In the genomic region with DNA sequence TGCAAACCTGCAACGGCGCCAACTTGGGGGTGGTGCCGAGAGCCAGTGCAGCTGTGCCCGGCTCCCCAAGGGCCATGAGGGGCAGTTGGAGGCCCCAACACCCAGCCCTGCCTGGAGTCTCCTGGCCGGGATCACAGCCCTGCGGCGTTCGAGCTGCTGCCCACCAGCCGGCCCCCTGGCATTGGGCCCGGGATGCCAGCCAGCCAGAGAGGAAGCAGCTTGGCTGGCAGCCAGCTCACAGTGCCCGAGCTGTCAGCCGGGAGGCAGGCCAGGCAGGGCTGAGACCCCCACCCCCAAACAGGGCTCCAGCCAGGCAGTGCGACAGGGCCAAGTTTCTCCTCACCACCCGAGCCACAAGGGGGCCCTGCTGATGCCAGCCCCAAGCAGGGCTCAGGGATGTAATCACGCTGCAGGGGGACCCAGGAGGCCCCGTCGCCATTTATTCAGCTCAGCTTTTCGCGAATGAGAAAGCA, we compare ENCODE assay signal across 9 cellular contexts. TPM values are rescaled to one million over a fixed set of nuclear protein-coding genes. Genes with fewer than 3 reads are reported as not detected.
DNase-seq lines count a peak whose midpoint lies in the region; ATAC-seq and TF ChIP-seq lines count a peak whose summit lies in the region.
"Had no signal": no experiment of that assay in that cellular context is flagged by ENCODE, and none has a peak within 500 bp of the region (broad histone marks: within the 10 kb centered on the region; RNA-seq: fewer than 3 reads in every experiment).

No MANE protein-coding gene starts in this region.

- H3K4me1 Mint-ChIP-seq in CD8-positive, alpha-beta T cell (ENCODE audit: low read depth) = peaks cover 67% of the 10 kb centered on the region

- H3K27me3 Mint-ChIP-seq in CD8-positive, alpha-beta T cell (ENCODE audit: low read depth) = no peaks in the 10 kb centered on the region

- no peak overlapping the region for H3K4me3 Mint-ChIP-seq in CD8-positive, alpha-beta T cell

- peak; percentile 21 for ATAC-seq in CD8-positive, alpha-beta T cell
- ATAC-seq in HG03442 (IDR thresholded peaks at IDR 0.05; ENCODE audit: unreplicated experiment) = no peak
- no peak for ATAC-seq in GM18858 (IDR thresholded peaks at IDR 0.05; ENCODE audit: unreplicated experiment)

- CTCF ChIA-PET in CD8-positive, alpha-beta T cell (lab: Charles Lee) = interaction anchor here (0.6 to 2.2 kb wide), 11 partner anchors 9 to 239 kb away, joined by 3 to 8 read pairs (median 3); no protein-coding TSS in a partner anchor

- peak; percentile 24 for TF ChIP-seq CTCF in CD8-positive, alpha-beta T cell (IDR thresholded peaks at IDR 0.05)
- TF ChIP-seq CTCF in VCaP (conservative IDR thresholded peaks at IDR 0.05) = peak; percentile 66

- POLR2A ChIA-PET in CD8-positive, alpha-beta T cell (lab: Charles Lee) = interaction anchor here (1.2 to 1.6 kb wide), 2 partner anchors 10 to 141 kb away, joined by 3 read pairs; no protein-coding TSS in a partner anchor

- no peaks in the 10 kb centered on the region for H3K9me3 ChIP-seq in CD8-positive, alpha-beta T cell (ENCODE audit: low read length)

- TF ChIP-seq EP300 in Ishikawa (IDR thresholded peaks at IDR 0.05; ENCODE audit: borderline replicate concordance) = no peak

- intact Hi-C loops in CD8-positive, alpha-beta T cell (cut with DNase I, micrococcal nuclease) = loop anchor here in 1 of 2 experiments (5.0 kb wide), 1 partner anchor 141 kb away; no protein-coding TSS in a partner anchor

- TF ChIP-seq RAD21 in Ishikawa (IDR thresholded peaks at IDR 0.05; ENCODE audit: low read depth) = peak; percentile 18; the same call in 1 of the 2 replicates

- no peaks in the 10 kb centered on the region for H3K27me3 ChIP-seq in CD8-positive, alpha-beta T cell (ENCODE audit: insufficient read depth, low read length)

- DNase-seq in CD8-positive, alpha-beta T cell = peak in 3 of 7 experiments; percentile 25 to 45 (median 33)
- DNase-seq in hippocampal formation (lab: John Stamatoyannopoulos, UW) (peak; percentile 43 to 70), CD1c-positive myeloid dendritic cell (ENCODE audit: extremely low spot score) (no peak), iPS-NIHi7 (ENCODE audit: extremely low spot score) (no peak)

- no peak overlapping the region for H3K4me3 ChIP-seq in CD8-positive, alpha-beta T cell (ENCODE audit: low read depth, low read length)
- H3K4me3 ChIP-seq: skin epidermis had no signal

- no peak overlapping the region for H3K27ac ChIP-seq in CD8-positive, alpha-beta T cell (ENCODE audit: low read depth, low read length)
- peak overlapping the region; percentile 49 for H3K27ac ChIP-seq in VCaP
- H3K27ac ChIP-seq: skin epidermis had no signal

- H3K9me3 Mint-ChIP-seq in CD8-positive, alpha-beta T cell = no peaks in the 10 kb centered on the region

- peaks cover 68% of the 10 kb centered on the region for H3K4me1 ChIP-seq in CD8-positive, alpha-beta T cell (ENCODE audit: insufficient read depth, low read length)

- H3K36me3 ChIP-seq in CD8-positive, alpha-beta T cell (ENCODE audit: insufficient read depth, low read length) = no peaks in the 10 kb centered on the region

- peak overlapping the region; percentile 77 for H3K27ac Mint-ChIP-seq in CD8-positive, alpha-beta T cell

- H3K36me3 Mint-ChIP-seq in CD8-positive, alpha-beta T cell = no peaks in the 10 kb centered on the region

TF ChIP-seq in Ishikawa, 13 proteins besides CTCF, POLR2A, EP300 and RAD21:
- TF ChIP-seq EGR1 (IDR thresholded peaks at IDR 0.05) = no peak
- TF ChIP-seq TCF12 (IDR thresholded peaks at IDR 0.05; ENCODE audit: low read depth) = no peak; the same call in 1 of the 2 replicates
- peak; percentile 40; the same call in 1 of the 2 replicates for TF ChIP-seq ZBTB7A (IDR thresholded peaks at IDR 0.05; ENCODE audit: low read depth)
- peak; percentile 91 for TF ChIP-seq NFIC (IDR thresholded peaks at IDR 0.05)
- TF ChIP-seq, protein P1, sequence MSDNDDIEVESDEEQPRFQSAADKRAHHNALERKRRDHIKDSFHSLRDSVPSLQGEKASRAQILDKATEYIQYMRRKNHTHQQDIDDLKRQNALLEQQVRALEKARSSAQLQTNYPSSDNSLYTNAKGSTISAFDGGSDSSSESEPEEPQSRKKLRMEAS (IDR thresholded peaks at IDR 0.05) = no peak

RNA-seq across cellular contexts. Expression of a gene that starts 26.0 kb away (rescaled TPM):
- 10 to 100 TPM; 50.7 to 60.6 TPM for total RNA-seq in CD8-positive, alpha-beta T cell

Comparison
In these comparisons a context has a peak if more than half of its experiments do, and no peak if none do; other contexts are left out.
1. DNase-seq: peak in hippocampal formation (2 of 2); none in CD1c-positive myeloid dendritic cell (single experiment) and iPS-NIHi7 (single experiment).